8 cellular contexts compared by ENCODE assay signal in genomic region chr18:2979871-2980606, GRCh38. TPM values are rescaled to one million over a fixed set of nuclear protein-coding genes. Genes with fewer than 3 reads are reported as not detected.
DNase-seq lines count a peak whose midpoint lies in the region; ATAC-seq and TF ChIP-seq lines count a peak whose summit lies in the region.

No MANE protein-coding gene starts in this region.

- WGBS in urinary bladder: 60% methylated on average over 5 of the region's 5 CpGs

- H3K27ac Mint-ChIP-seq in activated CD4-positive, alpha-beta memory T cell treated with anti-CD3 and anti-CD28 coated beads for 36 hours: peak overlapping the region; percentile 93

- H3K9me3 Mint-ChIP-seq in activated CD4-positive, alpha-beta memory T cell treated with anti-CD3 and anti-CD28 coated beads for 36 hours: no peaks in the 10 kb centered on the region

- CTCF ChIA-PET in activated CD4-positive, alpha-beta memory T cell treated with anti-CD3 and anti-CD28 coated beads for 36 hours (lab: Charles Lee): interaction anchor here (0.6 to 3.2 kb wide), 13 partner anchors 11 to 266 kb away, joined by 3 to 27 read pairs (median 4); no protein-coding TSS in a partner anchor

- H3K27me3 Mint-ChIP-seq in activated CD4-positive, alpha-beta memory T cell treated with anti-CD3 and anti-CD28 coated beads for 36 hours: no peaks in the 10 kb centered on the region

- POLR2A ChIA-PET in activated CD4-positive, alpha-beta memory T cell treated with anti-CD3 and anti-CD28 coated beads for 36 hours (lab: Charles Lee): interaction anchor here (0.6 to 5.6 kb wide), 6 partner anchors 11 to 270 kb away, joined by 3 to 111 read pairs (median 6); no protein-coding TSS in a partner anchor

- TF ChIP-seq CTCF in left lung (IDR thresholded peaks at IDR 0.05): no peak

- peak overlapping the region; percentile 84 to 86 for H3K27ac ChIP-seq in left lung
- peak overlapping the region; percentile 82 for H3K27ac ChIP-seq in urinary bladder (ENCODE audit: low read depth)

- no peaks in the 10 kb centered on the region for H3K9me3 ChIP-seq in left lung

- peaks cover 85% of the 10 kb centered on the region for H3K4me1 Mint-ChIP-seq in activated CD4-positive, alpha-beta memory T cell treated with anti-CD3 and anti-CD28 coated beads for 36 hours (ENCODE audit: low read depth)

- peak overlapping the region; percentile 73 for H3K4me3 Mint-ChIP-seq in activated CD4-positive, alpha-beta memory T cell treated with anti-CD3 and anti-CD28 coated beads for 36 hours

- intact Hi-C loops in activated CD4-positive, alpha-beta memory T cell treated with anti-CD3 and anti-CD28 coated beads for 36 hours (cut with micrococcal nuclease): loop anchor here (5.0 kb wide), 2 partner anchors 323 to 408 kb away; partner anchors contain the start of genes METTL4, NDC80 and SMCHD1
- intact Hi-C loops in left lung (cut with DNase I): loop anchor here in 1 of 2 donors (10.0 kb wide), 1 partner anchor 45 kb away; no protein-coding TSS in a partner anchor

- H3K36me3 ChIP-seq in left lung (no peaks in the 10 kb centered on the region), urinary bladder (ENCODE audit: insufficient read depth) (no peaks in the 10 kb centered on the region)

- DNase-seq in stimulated activated CD4-positive, alpha-beta T cell treated with anti-CD3 and anti-CD28 coated beads, Interleukin-15, amount 100 ng/mL, for 24 hours: peak; percentile 56
- DNase-seq in stimulated activated CD4-positive, alpha-beta T cell treated with anti-CD3 and anti-CD28 coated beads, Interleukin-4, amount 100 ng/mL, for 4 hours: no peak
- peak; percentile 61 for DNase-seq in activated CD4-positive, alpha-beta memory T cell treated with anti-CD3 and anti-CD28 coated beads for 36 hours
- DNase-seq in left lung: no peak
- no peak for DNase-seq in RKO (ENCODE audit: low spot score)
- no peak for DNase-seq in AG20443 (ENCODE audit: low spot score)

- H3K27me3 ChIP-seq in left lung: no peaks in the 10 kb centered on the region

- no peak overlapping the region for H3K4me3 ChIP-seq in left lung
- no peak overlapping the region for H3K4me3 ChIP-seq in urinary bladder (ENCODE audit: low read depth, low read length)

- peaks cover 46% of the 10 kb centered on the region for H3K36me3 Mint-ChIP-seq in activated CD4-positive, alpha-beta memory T cell treated with anti-CD3 and anti-CD28 coated beads for 36 hours

- H3K4me1 ChIP-seq in left lung (peaks cover 51 to 97% of the 10 kb centered on the region in 2 donors), urinary bladder (ENCODE audit: insufficient read depth) (peaks cover 2% of the 10 kb centered on the region)

- ATAC-seq in left lung (peak; percentile 11), GM21381 (IDR thresholded peaks at IDR 0.05; ENCODE audit: unreplicated experiment) (no peak)

RNA-seq across cellular contexts. Expression of gene LPIN2, which starts 32.9 kb away (rescaled TPM):
- 100 to 1,000 TPM; 102 to 107 TPM for total RNA-seq in activated CD4-positive, alpha-beta memory T cell treated with anti-CD3 and anti-CD28 coated beads for 36 hours
- 10 to 100 TPM; 47.3 to 63.2 TPM for total RNA-seq in left lung
- 32.2 TPM for total RNA-seq in urinary bladder
- 17.6 TPM for polyA plus RNA-seq in urinary bladder

Comparison
In these comparisons a context has a peak if more than half of its experiments do, and no peak if none do; other contexts are left out.
1. DNase-seq: peak in stimulated activated CD4-positive, alpha-beta T cell treated with anti-CD3 and anti-CD28 coated beads, Interleukin-15, amount 100 ng/mL, for 24 hours (single experiment) and activated CD4-positive, alpha-beta memory T cell treated with anti-CD3 and anti-CD28 coated beads for 36 hours (single experiment); none in stimulated activated CD4-positive, alpha-beta T cell treated with anti-CD3 and anti-CD28 coated beads, Interleukin-4, amount 100 ng/mL, for 4 hours (0 of 2), left lung (0 of 2), RKO (single experiment) and AG20443 (single experiment).